8 cellular contexts compared by ENCODE assay signal in genomic region chr19:14571695-14572490, GRCh38. TPM values are rescaled to one million over a fixed set of nuclear protein-coding genes. Genes with fewer than 3 reads are reported as not detected.
DNase-seq lines count a peak whose midpoint lies in the region; ATAC-seq and TF ChIP-seq lines count a peak whose summit lies in the region.

Gene NDUFB7 (minus strand): TSS chr19:14572066. CDS start chr19:14572000, 66 bp downstream.

- H3K4me3 ChIP-seq in BJ (ENCODE audit: low read depth, low read length) (peak within 1 kb of the TSS; percentile 95), choroid plexus epithelial cell (ENCODE audit: low read depth, low read length) (peak within 1 kb of the TSS; percentile 100)

- peaks cover 5% of the 10 kb centered on the region for H3K36me3 Mint-ChIP-seq in activated CD4-positive, alpha-beta T cell treated with anti-CD3 and anti-CD28 coated beads for 36 hours (ENCODE audit: low read depth)

- POLR2A ChIA-PET in BJ (lab: Charles Lee): interaction anchor here (0.5 kb wide), 1 partner anchor 24 kb away, joined by 3 read pairs; no protein-coding TSS in a partner anchor
- POLR2A ChIA-PET in activated CD4-positive, alpha-beta T cell treated with anti-CD3 and anti-CD28 coated beads for 36 hours (lab: Charles Lee): interaction anchor here (0.6 to 0.9 kb wide), 3 partner anchors 12 to 116 kb away, joined by 3 to 11 read pairs (median 3); no protein-coding TSS in a partner anchor

- no peaks in the 10 kb centered on the region for H3K9me3 Mint-ChIP-seq in activated CD4-positive, alpha-beta T cell treated with anti-CD3 and anti-CD28 coated beads for 36 hours (ENCODE audit: low read depth)

- H3K4me1 Mint-ChIP-seq in activated CD4-positive, alpha-beta T cell treated with anti-CD3 and anti-CD28 coated beads for 36 hours: peaks cover 36% of the 10 kb centered on the region

- DNase-seq in BJ (ENCODE audit: low read depth) (peak; percentile 58), GM19238 (ENCODE audit: insufficient read length, low spot score) (peak; percentile 85), NCI-H510A treated with DMSO at 0.1 percent for 48 hours (lab: John Stamatoyannopoulos, UW) (peak; percentile 92), choroid plexus epithelial cell (ENCODE audit: low read depth) (peak; percentile 97), kidney tubule cell (ENCODE audit: low spot score) (peak; percentile 96)
- peak; percentile 95 for DNase-seq in activated CD4-positive, alpha-beta T cell treated with anti-CD3 and anti-CD28 coated beads for 36 hours
- peak; percentile 68 to 87 (median 76) for DNase-seq in stimulated activated CD4-positive, alpha-beta T cell treated with anti-CD3 and anti-CD28 coated beads, Interleukin-1b, Interleukin-23, amount 100 ng/mL, for 24 hours (ENCODE audit: low read depth in 4 of 4, low spot score in 1 of 4)

- peaks cover 3% of the 10 kb centered on the region for H3K36me3 ChIP-seq in BJ (ENCODE audit: control insufficient read depth, insufficient read depth, low read length)

- H3K27me3 Mint-ChIP-seq in activated CD4-positive, alpha-beta T cell treated with anti-CD3 and anti-CD28 coated beads for 36 hours: no peaks in the 10 kb centered on the region

- peak within 1 kb of the TSS; percentile 95 for H3K4me3 Mint-ChIP-seq in activated CD4-positive, alpha-beta T cell treated with anti-CD3 and anti-CD28 coated beads for 36 hours

- no peaks in the 10 kb centered on the region for H3K27me3 ChIP-seq in BJ (ENCODE audit: control insufficient read depth, insufficient read depth, low read length)

- H3K27ac Mint-ChIP-seq in activated CD4-positive, alpha-beta T cell treated with anti-CD3 and anti-CD28 coated beads for 36 hours: peak within 1 kb of the TSS; percentile 92

- TF ChIP-seq CTCF in BJ (IDR thresholded peaks at IDR 0.05; ENCODE audit: insufficient read depth, low read depth, low read length) (peak; percentile 87), choroid plexus epithelial cell (conservative IDR thresholded peaks at IDR 0.05; ENCODE audit: low read depth, low read length) (peak; percentile 58)

- CTCF ChIA-PET in BJ (lab: Yijun Ruan, JAX): interaction anchor here (0.6 to 9.9 kb wide), 11 partner anchors 13 to 1414 kb away, joined by 3 to 62 read pairs (median 6); partner anchors contain the start of gene ZNF333
- CTCF ChIA-PET in activated CD4-positive, alpha-beta T cell treated with anti-CD3 and anti-CD28 coated beads for 36 hours (lab: Charles Lee): interaction anchor here (0.5 to 8.5 kb wide), 13 partner anchors 16 to 1017 kb away, joined by 3 to 244 read pairs (median 4); partner anchors contain the start of genes TECR and ZNF333

- intact Hi-C loops in activated CD4-positive, alpha-beta T cell treated with anti-CD3 and anti-CD28 coated beads for 36 hours (cut with DNase I, micrococcal nuclease): loop anchor here (1.0 to 5.0 kb wide), 5 partner anchors 117 to 798 kb away; partner anchors contain the start of genes C19orf53 (in 1 of the 2) and OR7A17 (in 1 of the 2)

- ATAC-seq in HG03442 (IDR thresholded peaks at IDR 0.05; ENCODE audit: unreplicated experiment): peak; percentile 85
- peak; percentile 95 for ATAC-seq in activated CD4-positive, alpha-beta T cell treated with anti-CD3 and anti-CD28 coated beads for 36 hours

RNA-seq across cellular contexts. Expression of gene NDUFB7, which starts in this region (rescaled TPM):
- polyA plus RNA-seq in BJ (2011; rRNA removed): 135 and 147 TPM in 2 replicates
- 19.0 and 20.3 TPM in 2 replicates for polyA minus RNA-seq in BJ (2011; rRNA and poly(A)+ RNA removed)
- total RNA-seq in activated CD4-positive, alpha-beta T cell treated with anti-CD3 and anti-CD28 coated beads for 36 hours: 100 to 1,000 TPM; 112 to 121 TPM

Comparison
In these comparisons a context has a peak if more than half of its experiments do, and no peak if none do; other contexts are left out.
1. Peak in every context shown above with its lines: DNase-seq, ATAC-seq and H3K4me3 ChIP-seq.